ENCODE assay signal across 8 cellular contexts in the genomic region with DNA sequence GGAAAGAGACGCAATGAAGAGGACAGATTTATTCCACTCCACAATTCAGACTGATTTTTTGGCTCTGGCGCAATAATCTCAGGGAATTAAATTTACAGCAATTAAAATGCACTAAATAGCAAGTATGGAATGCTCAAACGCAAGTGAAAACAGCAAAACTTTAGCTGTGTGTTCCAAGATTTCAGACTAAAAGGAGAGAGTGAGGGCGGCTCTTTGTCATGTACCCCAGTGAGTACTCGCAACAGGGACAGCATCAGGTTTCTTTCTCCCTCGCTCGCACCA. TPM values are rescaled to one million over a fixed set of nuclear protein-coding genes. Genes with fewer than 3 reads are reported as not detected.
DNase-seq lines count a peak whose midpoint lies in the region; ATAC-seq, FAIRE-seq and TF ChIP-seq lines count a peak whose summit lies in the region.

No MANE protein-coding gene starts in this region.

- TF ChIP-seq CTCF in GM23338 (conservative IDR thresholded peaks at IDR 0.05; ENCODE audit: low read depth in 2 of 2) (no peak), WI38 (IDR thresholded peaks at IDR 0.05; ENCODE audit: low read depth, low read length) (no peak), hepatocyte (IDR thresholded peaks at IDR 0.05; ENCODE audit: poor library complexity) (no peak)

- H3K4me2 ChIP-seq in GM23338 = peak overlapping the region; percentile 95
- H3K4me2 ChIP-seq in hepatocyte = peak overlapping the region; percentile 89

- no peaks in the 10 kb centered on the region for H3F3A ChIP-seq in GM23338 (replicated peaks; ENCODE audit: low read depth)

- H3K9me3 Mint-ChIP-seq in GM23338 = no peaks in the 10 kb centered on the region

- peak overlapping the region; percentile 76 for H3K4me3 ChIP-seq in GM23338
- H3K4me3 ChIP-seq in WI38 (ENCODE audit: low read depth, low read length) = peak overlapping the region; percentile 95
- peak overlapping the region; percentile 92 for H3K4me3 ChIP-seq in hepatocyte
- peak overlapping the region; percentile 70 to 99 (median 96) for H3K4me3 ChIP-seq in skin epidermis

- H4K20me1 ChIP-seq in GM23338 (replicated peaks; ENCODE audit: insufficient read depth) = peaks cover 36% of the 10 kb centered on the region
- peaks cover 52% of the 10 kb centered on the region for H4K20me1 ChIP-seq in hepatocyte (ENCODE audit: insufficient read depth, poor library complexity, severe bottlenecking)

- H3K9me2 ChIP-seq in GM23338 (ENCODE audit: insufficient read depth) (no peaks in the 10 kb centered on the region), hepatocyte (replicated peaks; ENCODE audit: insufficient read depth) (no peaks in the 10 kb centered on the region)

- no peak for TF ChIP-seq POLR2A in H54 (IDR thresholded peaks at IDR 0.05; ENCODE audit: low read depth, low read length)

- H2AFZ ChIP-seq in GM23338 (no peak overlapping the region), hepatocyte (no peak overlapping the region)

- ATAC-seq in GM23338 = peak; percentile 17; the same call in 2 of the 3 replicates
- no peak for ATAC-seq in HG03354 (IDR thresholded peaks at IDR 0.05; ENCODE audit: poor library complexity, severe bottlenecking, unreplicated experiment)

- H3K79me2 ChIP-seq in GM23338 (replicated peaks; ENCODE audit: insufficient read depth) (peaks cover 53% of the 10 kb centered on the region), hepatocyte (peaks cover 57% of the 10 kb centered on the region)

- H3K4me1 Mint-ChIP-seq in GM23338 = peaks cover 26% of the 10 kb centered on the region

- no peaks in the 10 kb centered on the region for H3K9me3 ChIP-seq in hepatocyte (ENCODE audit: low read depth)

- WGBS in hepatocyte (ENCODE audit: low lambda C conversion rate, missing lambda C conversion rate) = 0% methylated on average over 7 of the region's 7 CpGs

- peak overlapping the region; percentile 98 for H3K4me3 Mint-ChIP-seq in GM23338

- FAIRE-seq in H54 (lab: Jason Lieb, UNC) = no peak

- no peak overlapping the region for H3K27ac ChIP-seq in GM23338 (ENCODE audit: low read depth)
- peak overlapping the region; percentile 100 for H3K27ac ChIP-seq in hepatocyte
- peak overlapping the region in 19 of 21 experiments; percentile 91 to 100 (median 96) for H3K27ac ChIP-seq in skin epidermis

- DNase-seq in GM23338 (ENCODE audit: low spot score) (no peak), hepatocyte (ENCODE audit: low spot score) (no peak), OCI-M1 (lab: John Stamatoyannopoulos, UW) (no peak), H54 (ENCODE audit: insufficient read length, low spot score) (no peak)
- DNase-seq in activated CD4-positive, alpha-beta T cell treated with anti-CD3 and anti-CD28 coated beads for 1 hour = no peak

- H3K36me3 Mint-ChIP-seq in GM23338 (ENCODE audit: low read depth) = no peaks in the 10 kb centered on the region; the same call in 1 of the 3 replicates

- no peaks in the 10 kb centered on the region for H3K27me3 Mint-ChIP-seq in GM23338 (ENCODE audit: insufficient read depth, low read depth, poor library complexity)

- H3K4me1 ChIP-seq in GM23338 (ENCODE audit: insufficient read depth) (peaks cover 35% of the 10 kb centered on the region), hepatocyte (ENCODE audit: insufficient read depth) (peaks cover 33% of the 10 kb centered on the region)

- H3K36me3 ChIP-seq in GM23338 (ENCODE audit: insufficient read depth) (no peaks in the 10 kb centered on the region), hepatocyte (replicated peaks; ENCODE audit: insufficient read depth, low read depth) (no peaks in the 10 kb centered on the region)

- H3K27me3 ChIP-seq in GM23338 (ENCODE audit: insufficient read depth) (no peaks in the 10 kb centered on the region), hepatocyte (no peaks in the 10 kb centered on the region)

- peak overlapping the region; percentile 91; the same call in 1 of the 2 replicates for H3K27ac Mint-ChIP-seq in GM23338

TF ChIP-seq in GM23338, 12 proteins besides CTCF, POLR2A, EP300 and RAD21 (continues in another document):
- TF ChIP-seq STAT1 (IDR thresholded peaks at IDR 0.05; ENCODE audit: unreplicated experiment) (no peak), NANOG (IDR thresholded peaks at IDR 0.05; ENCODE audit: borderline replicate concordance) (no peak), EZH2phosphoT487 (IDR thresholded peaks at IDR 0.05; ENCODE audit: unreplicated experiment) (no peak), EZH2 (IDR thresholded peaks at IDR 0.05; ENCODE audit: low read depth, unreplicated experiment) (no peak), JUNB (IDR thresholded peaks at IDR 0.05; ENCODE audit: unreplicated experiment) (no peak)
- TF ChIP-seq, protein P1, sequence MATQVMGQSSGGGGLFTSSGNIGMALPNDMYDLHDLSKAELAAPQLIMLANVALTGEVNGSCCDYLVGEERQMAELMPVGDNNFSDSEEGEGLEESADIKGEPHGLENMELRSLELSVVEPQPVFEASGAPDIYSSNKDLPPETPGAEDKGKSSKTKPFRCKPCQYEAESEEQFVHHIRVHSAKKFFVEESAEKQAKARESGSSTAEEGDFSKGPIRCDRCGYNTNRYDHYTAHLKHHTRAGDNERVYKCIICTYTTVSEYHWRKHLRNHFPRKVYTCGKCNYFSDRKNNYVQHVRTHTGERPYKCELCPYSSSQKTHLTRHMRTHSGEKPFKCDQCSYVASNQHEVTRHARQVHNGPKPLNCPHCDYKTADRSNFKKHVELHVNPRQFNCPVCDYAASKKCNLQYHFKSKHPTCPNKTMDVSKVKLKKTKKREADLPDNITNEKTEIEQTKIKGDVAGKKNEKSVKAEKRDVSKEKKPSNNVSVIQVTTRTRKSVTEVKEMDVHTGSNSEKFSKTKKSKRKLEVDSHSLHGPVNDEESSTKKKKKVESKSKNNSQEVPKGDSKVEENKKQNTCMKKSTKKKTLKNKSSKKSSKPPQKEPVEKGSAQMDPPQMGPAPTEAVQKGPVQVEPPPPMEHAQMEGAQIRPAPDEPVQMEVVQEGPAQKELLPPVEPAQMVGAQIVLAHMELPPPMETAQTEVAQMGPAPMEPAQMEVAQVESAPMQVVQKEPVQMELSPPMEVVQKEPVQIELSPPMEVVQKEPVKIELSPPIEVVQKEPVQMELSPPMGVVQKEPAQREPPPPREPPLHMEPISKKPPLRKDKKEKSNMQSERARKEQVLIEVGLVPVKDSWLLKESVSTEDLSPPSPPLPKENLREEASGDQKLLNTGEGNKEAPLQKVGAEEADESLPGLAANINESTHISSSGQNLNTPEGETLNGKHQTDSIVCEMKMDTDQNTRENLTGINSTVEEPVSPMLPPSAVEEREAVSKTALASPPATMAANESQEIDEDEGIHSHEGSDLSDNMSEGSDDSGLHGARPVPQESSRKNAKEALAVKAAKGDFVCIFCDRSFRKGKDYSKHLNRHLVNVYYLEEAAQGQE (IDR thresholded peaks at IDR 0.05; ENCODE audit: unreplicated experiment) = no peak
- TF ChIP-seq, protein P2, sequence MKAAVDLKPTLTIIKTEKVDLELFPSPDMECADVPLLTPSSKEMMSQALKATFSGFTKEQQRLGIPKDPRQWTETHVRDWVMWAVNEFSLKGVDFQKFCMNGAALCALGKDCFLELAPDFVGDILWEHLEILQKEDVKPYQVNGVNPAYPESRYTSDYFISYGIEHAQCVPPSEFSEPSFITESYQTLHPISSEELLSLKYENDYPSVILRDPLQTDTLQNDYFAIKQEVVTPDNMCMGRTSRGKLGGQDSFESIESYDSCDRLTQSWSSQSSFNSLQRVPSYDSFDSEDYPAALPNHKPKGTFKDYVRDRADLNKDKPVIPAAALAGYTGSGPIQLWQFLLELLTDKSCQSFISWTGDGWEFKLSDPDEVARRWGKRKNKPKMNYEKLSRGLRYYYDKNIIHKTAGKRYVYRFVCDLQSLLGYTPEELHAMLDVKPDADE (IDR thresholded peaks at IDR 0.05) = no peak

RNA-seq across cellular contexts. Expression of a gene that starts 1.2 kb away (rescaled TPM):
- 27.0 and 28.0 TPM in 2 replicates for total RNA-seq in GM23338 (2014; rRNA removed; shearing (Covaris generic))
- 12.6 and 16.4 TPM in 2 replicates for polyA plus RNA-seq in GM23338 (2016; fragmentation: Nextera tagmentation; extraction: Ambion mirVana)
- 52.8 and 59.6 TPM in 2 replicates for total RNA-seq in hepatocyte
- 30.7 and 34.5 TPM in 2 replicates for polyA plus RNA-seq in hepatocyte
